ENCODE assay signal across 8 cellular contexts in the genomic region with DNA sequence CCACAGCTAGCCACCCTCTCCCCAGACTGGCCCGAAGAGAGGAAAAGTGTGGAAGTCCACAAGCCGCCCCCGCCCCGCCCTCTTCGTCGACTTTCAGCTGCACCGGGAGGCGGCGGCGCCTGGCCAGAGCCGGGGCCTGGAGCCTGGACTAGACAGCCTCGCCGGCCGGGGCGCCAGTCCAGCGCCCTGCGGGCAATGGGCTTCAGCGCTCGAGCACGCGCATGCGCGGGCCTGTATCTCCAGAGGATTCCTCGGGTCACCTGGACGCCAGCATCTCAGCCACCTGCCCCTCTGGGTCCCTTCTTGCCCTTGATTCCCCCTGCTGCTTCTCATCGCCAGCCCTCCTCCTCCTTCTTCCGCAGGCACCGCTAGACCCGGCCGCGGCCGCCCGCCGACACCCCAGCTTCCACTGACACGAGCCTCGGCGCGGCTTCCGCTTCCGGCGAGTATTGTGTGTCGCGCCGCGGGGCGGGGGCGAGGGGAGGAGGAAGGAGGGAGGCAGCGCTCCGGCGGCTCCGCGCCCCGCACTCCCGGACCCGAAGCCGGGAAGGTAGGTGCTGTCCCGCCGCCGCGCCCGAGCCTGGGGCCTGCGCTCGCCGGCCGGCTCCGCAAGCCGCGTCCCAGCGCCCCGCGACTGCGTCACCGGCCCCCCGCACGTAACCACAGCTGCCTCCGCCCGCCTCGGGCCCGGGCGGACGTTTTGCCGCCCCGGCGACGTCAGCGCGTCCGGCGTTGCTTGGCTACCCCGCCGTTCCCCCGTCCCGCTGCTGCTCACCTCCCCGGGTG. TPM values are rescaled to one million over a fixed set of nuclear protein-coding genes. Genes with fewer than 3 reads are reported as not detected.
DNase-seq lines count a peak whose midpoint lies in the region; ATAC-seq and TF ChIP-seq lines count a peak whose summit lies in the region.

TSS of gene TRIM39 (plus strand) at position 482 of the 786 bp plus-strand sequence. CDS start 2,391 bp downstream, outside the sequence.

- WGBS in ectodermal cell, 2 experiments: 0% methylated on average over 94 of the region's 94 CpGs
- 1% methylated on average over 48 to 94 of the region's 94 CpGs for WGBS in lung, 2 donors

- no peaks in the 10 kb centered on the region for H3K9me3 ChIP-seq in CD8-positive, alpha-beta T cell (ENCODE audit: low read length)
- H3K9me3 ChIP-seq in ectodermal cell (ENCODE audit: control insufficient read depth, low read length) (no peaks in the 10 kb centered on the region), lung (ENCODE audit: control insufficient read depth in 2 of 2, insufficient read depth in 1 of 2, low read length in 1 of 2) (no peaks in the 10 kb centered on the region)

- POLR2A ChIA-PET in CD8-positive, alpha-beta T cell (lab: Charles Lee): interaction anchor here (0.6 to 2.0 kb wide), 14 partner anchors 9 to 587 kb away, joined by 3 to 15 read pairs (median 5); partner anchors contain the start of genes PPP1R11, RPP21, TRIM26 and VARS2

- no peaks in the 10 kb centered on the region for H3K27me3 Mint-ChIP-seq in CD8-positive, alpha-beta T cell (ENCODE audit: low read depth)

- H3K4me1 Mint-ChIP-seq in CD8-positive, alpha-beta T cell (ENCODE audit: low read depth): peaks cover 60% of the 10 kb centered on the region

- CTCF ChIA-PET in CD8-positive, alpha-beta T cell (lab: Charles Lee): interaction anchor here (0.9 to 1.8 kb wide), 4 partner anchors 12 to 113 kb away, joined by 3 to 7 read pairs (median 4); no protein-coding TSS in a partner anchor

- H3K4me1 ChIP-seq in CD8-positive, alpha-beta T cell (ENCODE audit: insufficient read depth, low read length): peaks cover 41% of the 10 kb centered on the region
- H3K4me1 ChIP-seq in ectodermal cell (ENCODE audit: control insufficient read depth, insufficient read depth, low read length): peaks cover 14% of the 10 kb centered on the region
- peaks cover 2 to 14% of the 10 kb centered on the region in 2 donors for H3K4me1 ChIP-seq in lung (ENCODE audit: control insufficient read depth in 2 of 2, insufficient read depth in 2 of 2, low read length in 2 of 2)

- intact Hi-C loops in CD8-positive, alpha-beta T cell (cut with DNase I, micrococcal nuclease): loop anchor here (1.0 to 10.0 kb wide), 10 partner anchors 19 to 1459 kb away; partner anchors contain the start of genes GNL1 (in 2 of the 2), MRPS18B (in 2 of the 2), PPP1R10 (in 2 of the 2) and PPP1R11 (in 2 of the 2)

- H3K4me3 ChIP-seq in CD8-positive, alpha-beta T cell (ENCODE audit: low read depth, low read length): peak within 1 kb of the TSS; percentile 74
- H3K4me3 ChIP-seq in HL-60 (replicated peaks; ENCODE audit: insufficient read depth, low read length) (peak within 1 kb of the TSS; percentile 91), ectodermal cell (ENCODE audit: insufficient read depth, low read depth, low read length) (peak within 1 kb of the TSS; percentile 92), lung (peak within 1 kb of the TSS; percentile 73)

- peak within 1 kb of the TSS; percentile 98 for H3K27ac Mint-ChIP-seq in CD8-positive, alpha-beta T cell

- peak; percentile 75 to 94 (median 87) for DNase-seq in CD8-positive, alpha-beta T cell
- DNase-seq in HL-60 (ENCODE audit: low read depth in 1 of 2, low spot score in 1 of 2) (peak; percentile 68 to 85), lung (ENCODE audit: low spot score) (peak; percentile 89)
- peak; percentile 83 for DNase-seq in NK-92 treated with Interleukin-12 subunit alpha and Interleukin-12 subunit beta, amount 100 ng/mL, for 24 hours (lab: John Stamatoyannopoulos, UW)
- peak; percentile 82 to 85 for DNase-seq in activated CD8-positive, alpha-beta memory T cell treated with anti-CD3 and anti-CD28 coated beads for 1 hour (ENCODE audit: extremely low read depth in 1 of 2, low read depth in 1 of 2)
- peak; percentile 77 to 85 (median 79) for DNase-seq in stimulated activated CD4-positive, alpha-beta T cell treated with anti-CD3 and anti-CD28 coated beads, TNF-alpha, amount 100 ng/mL, for 24 hours (ENCODE audit: low read depth in 3 of 3)

- peak; percentile 58 for ATAC-seq in CD8-positive, alpha-beta T cell
- ATAC-seq in GM19463 (IDR thresholded peaks at IDR 0.05; ENCODE audit: unreplicated experiment) (peak; percentile 71), lung (ENCODE audit: insufficient read depth, low FRiP score) (peak; percentile 88)

- peaks cover 49% of the 10 kb centered on the region for H3K36me3 Mint-ChIP-seq in CD8-positive, alpha-beta T cell

- no peaks in the 10 kb centered on the region for H3K9me3 Mint-ChIP-seq in CD8-positive, alpha-beta T cell

- peak within 1 kb of the TSS; percentile 95 for H3K27ac ChIP-seq in CD8-positive, alpha-beta T cell (ENCODE audit: low read depth, low read length)
- peak within 1 kb of the TSS; percentile 96 for H3K27ac ChIP-seq in HL-60 (replicated peaks)
- H3K27ac ChIP-seq in ectodermal cell (ENCODE audit: insufficient read depth, low read depth, low read length, poor library complexity, severe bottlenecking): peak within 1 kb of the TSS; percentile 97
- H3K27ac ChIP-seq in lung (ENCODE audit: low read depth in 1 of 2, low read length in 1 of 2): peak within 1 kb of the TSS; percentile 97 to 99

- H3K27me3 ChIP-seq in CD8-positive, alpha-beta T cell (ENCODE audit: insufficient read depth, low read length): no peaks in the 10 kb centered on the region
- no peaks in the 10 kb centered on the region for H3K27me3 ChIP-seq in HL-60 (ENCODE audit: insufficient read depth, poor library complexity, severe bottlenecking)
- H3K27me3 ChIP-seq in ectodermal cell (ENCODE audit: control insufficient read depth, insufficient read depth, low read length, poor library complexity, severe bottlenecking): no peaks in the 10 kb centered on the region
- H3K27me3 ChIP-seq in lung (ENCODE audit: control insufficient read depth, insufficient read depth): no peaks in the 10 kb centered on the region

- H3K4me3 Mint-ChIP-seq in CD8-positive, alpha-beta T cell: peak within 1 kb of the TSS; percentile 96

- no peak for TF ChIP-seq CTCF in CD8-positive, alpha-beta T cell (IDR thresholded peaks at IDR 0.05)
- TF ChIP-seq CTCF in HL-60 (IDR thresholded peaks at IDR 0.05; ENCODE audit: insufficient read depth, low read length): no peak
- no peak for TF ChIP-seq CTCF in lung (IDR thresholded peaks at IDR 0.05; ENCODE audit: control extremely low read depth, extremely low read depth)

- H3K36me3 ChIP-seq in CD8-positive, alpha-beta T cell (ENCODE audit: insufficient read depth, low read length): peaks cover 12% of the 10 kb centered on the region
- H3K36me3 ChIP-seq in ectodermal cell (ENCODE audit: control insufficient read depth, insufficient read depth, low read length): peaks cover 8% of the 10 kb centered on the region
- peaks cover 8 to 12% of the 10 kb centered on the region in 2 donors for H3K36me3 ChIP-seq in lung (ENCODE audit: control insufficient read depth in 2 of 2, insufficient read depth in 2 of 2, low read length in 2 of 2)

RNA-seq across cellular contexts. Expression of gene TRIM39, which starts in this region (rescaled TPM):
- total RNA-seq in CD8-positive, alpha-beta T cell: 10 to 100 TPM; 50.7 to 58.5 TPM
- polyA plus RNA-seq in ectodermal cell (2013, experiment 1 of 4): 21.2 TPM
- 18.4 TPM for polyA plus RNA-seq in ectodermal cell (2013, experiment 2 of 4)
- polyA plus RNA-seq in ectodermal cell (2013, experiment 3 of 4): 13.5 TPM
- polyA plus RNA-seq in ectodermal cell (2013, experiment 4 of 4): 16.7 TPM
- 10 to 100 TPM; 11.7 to 14.2 TPM for total RNA-seq in lung
- 10 to 100 TPM in 1 of 2 donors, 1 to 10 TPM in 1; 9.4 to 10.9 TPM for polyA plus RNA-seq in lung

Comparison
In these comparisons a context has a peak if more than half of its experiments do, and no peak if none do; other contexts are left out.
1. Peak in every context shown above with its lines: DNase-seq, ATAC-seq, H3K4me3 ChIP-seq and H3K27ac ChIP-seq.